ENCODE assay signal across 8 cellular contexts in the genomic region with DNA sequence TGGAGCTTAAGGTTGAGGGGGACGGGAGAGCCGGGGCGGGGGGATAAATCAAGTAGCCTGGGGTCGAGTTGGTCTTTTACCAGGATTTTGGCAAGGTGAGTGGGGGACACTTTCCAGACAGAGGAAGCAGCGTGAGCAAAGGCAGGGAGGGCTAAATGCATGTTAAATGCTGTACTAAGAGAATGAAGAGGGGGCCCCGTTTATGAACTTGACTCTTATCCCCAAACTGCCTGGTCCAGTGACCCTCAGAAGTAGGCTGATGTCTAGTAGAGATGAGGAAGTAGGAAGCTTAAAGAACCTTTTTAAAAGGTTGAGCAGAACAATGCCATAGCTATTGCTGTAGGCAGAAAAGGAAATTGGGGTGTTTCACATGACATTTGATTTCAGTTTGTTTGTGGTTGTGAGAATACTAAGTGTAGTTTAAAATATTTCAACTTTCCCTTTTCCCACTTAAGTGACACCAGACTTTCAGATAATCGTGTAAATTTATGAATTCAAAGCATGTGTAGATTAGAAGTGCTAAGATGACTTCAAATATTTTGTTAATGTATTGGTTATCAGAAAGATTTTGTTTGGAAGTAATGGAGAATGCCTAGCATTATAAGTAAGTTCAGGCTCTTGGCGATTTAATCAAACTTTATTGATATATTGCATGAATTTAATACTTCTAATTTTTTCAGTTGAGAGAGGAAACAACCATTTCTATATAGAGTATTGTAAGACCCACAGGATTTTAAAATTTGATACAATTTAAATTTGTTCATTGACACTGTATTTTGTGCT. TPM values are rescaled to one million over a fixed set of nuclear protein-coding genes. Genes with fewer than 3 reads are reported as not detected.
DNase-seq lines count a peak whose midpoint lies in the region; ATAC-seq, FAIRE-seq and TF ChIP-seq lines count a peak whose summit lies in the region.

No MANE protein-coding gene starts in this region.

- peaks cover 24% of the 10 kb centered on the region for H3K4me1 Mint-ChIP-seq in nephron

- ATAC-seq in HG03103 (IDR thresholded peaks at IDR 0.05; ENCODE audit: low read depth, unreplicated experiment) = peak; percentile 35

- peaks cover 17% of the 10 kb centered on the region for H3K4me1 ChIP-seq in effector memory CD4-positive, alpha-beta T cell (ENCODE audit: control insufficient read depth, insufficient read depth, low read length, poor library complexity, severe bottlenecking)

- no peaks in the 10 kb centered on the region for H3K27me3 ChIP-seq in effector memory CD4-positive, alpha-beta T cell (replicated peaks; ENCODE audit: control insufficient read depth, insufficient read depth, low read length, poor library complexity, severe bottlenecking)

- H3K36me3 Mint-ChIP-seq in nephron (ENCODE audit: low read depth) = no peaks in the 10 kb centered on the region

- no peak for FAIRE-seq in frontal cortex (lab: Jason Lieb, UNC)

- peak overlapping the region; percentile 99 for H3K4me3 ChIP-seq in effector memory CD4-positive, alpha-beta T cell (ENCODE audit: insufficient read depth, low read depth, low read length, poor library complexity, severe bottlenecking)

- peak overlapping the region; percentile 100 for H3K27ac ChIP-seq in effector memory CD4-positive, alpha-beta T cell (ENCODE audit: insufficient read depth, low read length, poor library complexity, severe bottlenecking)

- no peaks in the 10 kb centered on the region for H3K36me3 ChIP-seq in effector memory CD4-positive, alpha-beta T cell (ENCODE audit: control insufficient read depth, insufficient read depth, low read length)

- no peaks in the 10 kb centered on the region for H3K9me3 Mint-ChIP-seq in nephron

- no peaks in the 10 kb centered on the region for H3K9me3 ChIP-seq in effector memory CD4-positive, alpha-beta T cell (ENCODE audit: control insufficient read depth, low read length)

- peak; percentile 6 for DNase-seq in stimulated activated CD4-positive, alpha-beta T cell treated with anti-CD3 and anti-CD28 coated beads, Interleukin-4, amount 100 ng/mL, for 1 hour
- DNase-seq in stimulated activated CD4-positive, alpha-beta T cell treated with anti-CD3 and anti-CD28 coated beads, Interleukin-12 subunit alpha, Interleukin-12 subunit beta, amount 100 ng/mL, for 4 hours = no peak
- DNase-seq in SKM-1 (lab: John Stamatoyannopoulos, UW; ENCODE audit: unreplicated experiment) = peak; percentile 62
- DNase-seq in effector memory CD4-positive, alpha-beta T cell = no peak
- DNase-seq in frontal cortex (ENCODE audit: low spot score in 2 of 2) = no peak
- DNase-seq in iPS-NIHi11 (ENCODE audit: low spot score) = no peak

- H3K27me3 Mint-ChIP-seq in nephron (ENCODE audit: low read depth) = no peaks in the 10 kb centered on the region

- no peak for TF ChIP-seq CTCF in nephron (IDR thresholded peaks at IDR 0.05; ENCODE audit: unreplicated experiment in 3 of 3)

- H3K27ac Mint-ChIP-seq in nephron = peak overlapping the region; percentile 56 to 98 (median 94)

- peak overlapping the region; percentile 94 to 98 (median 96) for H3K4me3 Mint-ChIP-seq in nephron

RNA-seq across cellular contexts. Expression of a gene that starts 1.8 kb away (rescaled TPM):
- total RNA-seq in frontal cortex = 5.7 TPM

Comparison
In these comparisons a context has a peak if more than half of its experiments do, and no peak if none do; other contexts are left out.
1. DNase-seq: peak in stimulated activated CD4-positive, alpha-beta T cell treated with anti-CD3 and anti-CD28 coated beads, Interleukin-4, amount 100 ng/mL, for 1 hour (single experiment) and SKM-1 (single experiment); none in stimulated activated CD4-positive, alpha-beta T cell treated with anti-CD3 and anti-CD28 coated beads, Interleukin-12 subunit alpha, Interleukin-12 subunit beta, amount 100 ng/mL, for 4 hours (single experiment), effector memory CD4-positive, alpha-beta T cell (0 of 3), frontal cortex (0 of 2) and iPS-NIHi11 (single experiment).